34 cellular contexts compared by ENCODE assay signal in the genomic region with DNA sequence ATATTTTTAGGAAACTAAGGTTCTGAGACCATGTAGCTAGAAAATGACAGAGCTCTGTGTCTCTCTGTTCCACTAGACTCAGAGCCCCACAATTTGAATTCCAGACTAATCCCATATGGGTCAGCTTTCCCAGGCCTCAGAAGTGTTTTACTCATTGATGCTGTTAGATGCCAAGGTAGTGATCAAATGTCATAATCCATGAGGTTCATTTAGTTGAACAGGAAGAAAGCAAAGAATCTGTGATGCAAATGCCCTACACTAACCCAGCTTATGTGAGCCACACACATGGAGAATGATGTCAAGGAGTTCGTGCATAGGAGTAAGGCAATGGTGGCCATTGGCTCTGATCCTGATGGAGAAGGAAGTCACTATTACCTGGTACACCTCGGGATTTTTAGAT.
"Had no signal": no experiment of that assay in that cellular context is flagged by ENCODE, and none has a peak within 500 bp of the region (broad histone marks: within the 10 kb centered on the region; RNA-seq: fewer than 3 reads in every experiment).

No MANE protein-coding gene starts in this region.

- H3K4me3 ChIP-seq: ascending aorta, cardiac muscle cell had no signal

- H3K27ac ChIP-seq: ascending aorta, cardiac muscle cell, WERI-Rb-1 had no signal

- ATAC-seq: activated CD4-positive, alpha-beta T cell treated with anti-CD3 and anti-CD28 coated beads for 36 hours; activated CD4-positive, CD25-positive, alpha-beta regulatory T cell treated with anti-CD3 and anti-CD28 coated beads, Interleukin-2, amount 50 U/mL, for 24 hours; activated CD8-positive, alpha-beta T cell treated with anti-CD3 and anti-CD28 coated beads for 36 hours; activated naive CD4-positive, alpha-beta T cell treated with anti-CD3 and anti-CD28 coated beads, Interleukin-2, amount 50 U/mL, for 72 hours; activated T-cell treated with anti-CD3 and anti-CD28 coated beads, Interleukin-2, amount 50 U/mL, for 4 hours; activated T-cell treated with anti-CD3 and anti-CD28 coated beads, Interleukin-2, amount 50 U/mL, for 72 hours; activated T-helper 17 cell treated with anti-CD3 and anti-CD28 coated beads, Interleukin-2, amount 50 U/mL, for 72 hours; WTC11 had no signal

- H3K27me3 ChIP-seq: ascending aorta, cardiac muscle cell had no signal

- H3K36me3 ChIP-seq: ascending aorta, cardiac muscle cell, WERI-Rb-1 had no signal

- DNase-seq: activated CD4-positive, alpha-beta memory T cell treated with anti-CD3 and anti-CD28 coated beads for 36 hours; activated CD4-positive, alpha-beta T cell treated with anti-CD3 and anti-CD28 coated beads for 1 hour; activated CD4-positive, alpha-beta T cell treated with anti-CD3 and anti-CD28 coated beads for 36 hours; activated CD4-positive, alpha-beta T cell treated with anti-CD3 and anti-CD28 coated beads, Interleukin-2, amount 10 ng/mL, durations not matched to agents 24 days and 14 days; activated CD4-positive, alpha-beta T cell treated with anti-CD3 and anti-CD28 coated beads, Interleukin-2, amount 50 U/mL, for 1 hour; activated CD4-positive, alpha-beta T cell treated with anti-CD3 and anti-CD28 coated beads, Interleukin-2, amount 50 U/mL, for 4 hours; activated CD4-positive, CD25-positive, alpha-beta regulatory T cell; activated CD8-positive, alpha-beta memory T cell treated with anti-CD3 and anti-CD28 coated beads, Interleukin-2, amount 50 U/mL, for 4 hours; activated CD8-positive, alpha-beta T cell treated with anti-CD3 and anti-CD28 coated beads for 36 hours; activated effector memory CD4-positive, alpha-beta T cell treated with anti-CD3 and anti-CD28 coated beads, Interleukin-2, amount 50 U/mL, for 16 hours; activated gamma-delta T cell treated with Interleukin-2 at 50 U/mL for 16 hours; activated naive CD4-positive, alpha-beta T cell; activated naive CD4-positive, alpha-beta T cell treated with anti-CD3 and anti-CD28 coated beads for 36 hours; activated naive CD4-positive, alpha-beta T cell treated with anti-CD3 and anti-CD28 coated beads, Interleukin-2, amount 50 U/mL, for 16 hours; activated naive CD8-positive, alpha-beta T cell treated with anti-CD3 and anti-CD28 coated beads for 36 hours; activated T-cell treated with anti-CD3 and anti-CD28 coated beads for 4 hours; activated T-cell treated with anti-CD3 and anti-CD28 coated beads, Interleukin-2, amount 50 U/mL, for 1 hour; activated T-cell treated with anti-CD3 and anti-CD28 coated beads, Interleukin-2, amount 50 U/mL, for 4 hours; activated T-cell treated with anti-CD3 and anti-CD28 coated beads, Interleukin-2, amount 50 U/mL, for 72 hours; amygdala; anterior cingulate cortex; caudate nucleus; cerebellar nuclear complex; SW 1271; T-helper 1 cell; T-helper 2 cell; T-helper 9 cell; WERI-Rb-1 had no signal

- H3K4me1 ChIP-seq: ascending aorta had no signal

- H3K9me3 ChIP-seq: ascending aorta had no signal
